ENCODE assay signal across 16 cellular contexts in genomic region chrX:56572975-56573374, GRCh38. TPM values are rescaled to one million over a fixed set of nuclear protein-coding genes. Genes with fewer than 3 reads are reported as not detected.
DNase-seq lines count a peak whose midpoint lies in the region; ATAC-seq and TF ChIP-seq lines count a peak whose summit lies in the region.
"Had no signal": no experiment of that assay in that cellular context is flagged by ENCODE, and none has a peak within 500 bp of the region (broad histone marks: within the 10 kb centered on the region; RNA-seq: fewer than 3 reads in every experiment).

No MANE protein-coding gene starts in this region.

- peaks cover 2% of the 10 kb centered on the region for H3K9me3 Mint-ChIP-seq in activated CD4-positive, alpha-beta T cell treated with anti-CD3 and anti-CD28 coated beads for 36 hours (ENCODE audit: low read depth)
- H3K9me3 Mint-ChIP-seq in stimulated activated naive CD8-positive, alpha-beta T cell treated with anti-CD3 and anti-CD28 coated beads, Interleukin-15, amount 100 ng/mL, for 72 hours = no peaks in the 10 kb centered on the region
- no peaks in the 10 kb centered on the region for H3K9me3 Mint-ChIP-seq in central memory CD8-positive, alpha-beta T cell
- H3K9me3 Mint-ChIP-seq in stimulated activated effector memory CD8-positive, alpha-beta T cell treated with anti-CD3 and anti-CD28 coated beads, Interleukin-12 subunit alpha, Interleukin-12 subunit beta, amount 100 ng/mL, for 72 hours = no peaks in the 10 kb centered on the region
- no peaks in the 10 kb centered on the region for H3K9me3 Mint-ChIP-seq in HFFc6
- H3K9me3 Mint-ChIP-seq: GM23338 had no signal

- POLR2A ChIA-PET in activated CD4-positive, alpha-beta T cell treated with anti-CD3 and anti-CD28 coated beads for 36 hours (lab: Charles Lee) = no interaction called here

- peaks cover 52% of the 10 kb centered on the region for H3K4me1 Mint-ChIP-seq in activated CD4-positive, alpha-beta T cell treated with anti-CD3 and anti-CD28 coated beads for 36 hours
- H3K4me1 Mint-ChIP-seq in stimulated activated naive CD8-positive, alpha-beta T cell treated with anti-CD3 and anti-CD28 coated beads, Interleukin-15, amount 100 ng/mL, for 72 hours = peaks cover 23% of the 10 kb centered on the region
- H3K4me1 Mint-ChIP-seq in central memory CD8-positive, alpha-beta T cell = peaks cover 27% of the 10 kb centered on the region
- H3K4me1 Mint-ChIP-seq in stimulated activated effector memory CD8-positive, alpha-beta T cell treated with anti-CD3 and anti-CD28 coated beads, Interleukin-12 subunit alpha, Interleukin-12 subunit beta, amount 100 ng/mL, for 72 hours = peaks cover 26% of the 10 kb centered on the region
- peaks cover 15% of the 10 kb centered on the region for H3K4me1 Mint-ChIP-seq in HFFc6 (ENCODE audit: low read depth)

- no peak overlapping the region for H3K4me3 Mint-ChIP-seq in activated CD4-positive, alpha-beta T cell treated with anti-CD3 and anti-CD28 coated beads for 36 hours
- H3K4me3 Mint-ChIP-seq in stimulated activated naive CD8-positive, alpha-beta T cell treated with anti-CD3 and anti-CD28 coated beads, Interleukin-15, amount 100 ng/mL, for 72 hours = no peak overlapping the region
- no peak overlapping the region for H3K4me3 Mint-ChIP-seq in central memory CD8-positive, alpha-beta T cell
- H3K4me3 Mint-ChIP-seq in stimulated activated effector memory CD8-positive, alpha-beta T cell treated with anti-CD3 and anti-CD28 coated beads, Interleukin-12 subunit alpha, Interleukin-12 subunit beta, amount 100 ng/mL, for 72 hours = no peak overlapping the region
- no peak overlapping the region for H3K4me3 Mint-ChIP-seq in HFFc6
- H3K4me3 Mint-ChIP-seq: GM23338 had no signal

- DNase-seq in activated CD4-positive, alpha-beta T cell treated with anti-CD3 and anti-CD28 coated beads for 36 hours = peak; percentile 27
- no peak for DNase-seq in activated CD4-positive, alpha-beta T cell treated with anti-CD3 and anti-CD28 coated beads for 1 hour
- peak in 1 of 2 donors; percentile 10 for DNase-seq in stimulated activated naive CD8-positive, alpha-beta T cell treated with anti-CD3 and anti-CD28 coated beads, Interleukin-15, amount 100 ng/mL, for 72 hours
- DNase-seq in stimulated activated naive CD8-positive, alpha-beta T cell treated with anti-CD3 and anti-CD28 coated beads, Interleukin-15, Interleukin-2, amounts not matched to agents 100 U/mL and 50 U/mL, for 24 hours = no peak
- no peak for DNase-seq in central memory CD8-positive, alpha-beta T cell (ENCODE audit: low spot score in 2 of 2)
- DNase-seq in stimulated activated effector memory CD8-positive, alpha-beta T cell treated with anti-CD3 and anti-CD28 coated beads, Interleukin-12 subunit alpha, Interleukin-12 subunit beta, amount 100 ng/mL, for 72 hours (ENCODE audit: low spot score in 2 of 2) = no peak
- DNase-seq in HFFc6 (no peak), NAMALWA (ENCODE audit: low spot score) (no peak)
- DNase-seq: 8988T, Calu3, MV-4-11, NCI-H146, NCI-H2227 treated with DMSO at 0.1 percent for 48 hours, NCI-H524 treated with DMSO at 0.1 percent for 48 hours, RPMI8226 had no signal

- no peak for TF ChIP-seq CTCF in HFFc6 (IDR thresholded peaks at IDR 0.05)

- no peak overlapping the region for H3K27ac Mint-ChIP-seq in activated CD4-positive, alpha-beta T cell treated with anti-CD3 and anti-CD28 coated beads for 36 hours
- H3K27ac Mint-ChIP-seq in stimulated activated naive CD8-positive, alpha-beta T cell treated with anti-CD3 and anti-CD28 coated beads, Interleukin-15, amount 100 ng/mL, for 72 hours = no peak overlapping the region
- H3K27ac Mint-ChIP-seq in central memory CD8-positive, alpha-beta T cell (ENCODE audit: low read depth) = no peak overlapping the region
- no peak overlapping the region for H3K27ac Mint-ChIP-seq in stimulated activated effector memory CD8-positive, alpha-beta T cell treated with anti-CD3 and anti-CD28 coated beads, Interleukin-12 subunit alpha, Interleukin-12 subunit beta, amount 100 ng/mL, for 72 hours
- H3K27ac Mint-ChIP-seq in HFFc6 = no peak overlapping the region
- H3K27ac Mint-ChIP-seq: GM23338 had no signal

- intact Hi-C loops in activated CD4-positive, alpha-beta T cell treated with anti-CD3 and anti-CD28 coated beads for 36 hours (cut with DNase I, micrococcal nuclease) = no loop called here

- peaks cover 46% of the 10 kb centered on the region for H3K36me3 Mint-ChIP-seq in activated CD4-positive, alpha-beta T cell treated with anti-CD3 and anti-CD28 coated beads for 36 hours (ENCODE audit: low read depth)
- H3K36me3 Mint-ChIP-seq in central memory CD8-positive, alpha-beta T cell (ENCODE audit: insufficient read depth) = peaks cover 11% of the 10 kb centered on the region
- H3K36me3 Mint-ChIP-seq in stimulated activated effector memory CD8-positive, alpha-beta T cell treated with anti-CD3 and anti-CD28 coated beads, Interleukin-12 subunit alpha, Interleukin-12 subunit beta, amount 100 ng/mL, for 72 hours = peaks cover 49% of the 10 kb centered on the region
- no peaks in the 10 kb centered on the region for H3K36me3 Mint-ChIP-seq in HFFc6 (ENCODE audit: low read depth)

- CTCF ChIA-PET in activated CD4-positive, alpha-beta T cell treated with anti-CD3 and anti-CD28 coated beads for 36 hours (lab: Charles Lee) = no interaction called here

- H3K27me3 Mint-ChIP-seq in activated CD4-positive, alpha-beta T cell treated with anti-CD3 and anti-CD28 coated beads for 36 hours = no peaks in the 10 kb centered on the region
- H3K27me3 Mint-ChIP-seq in stimulated activated naive CD8-positive, alpha-beta T cell treated with anti-CD3 and anti-CD28 coated beads, Interleukin-15, amount 100 ng/mL, for 72 hours = no peaks in the 10 kb centered on the region
- H3K27me3 Mint-ChIP-seq in central memory CD8-positive, alpha-beta T cell = no peaks in the 10 kb centered on the region
- no peaks in the 10 kb centered on the region for H3K27me3 Mint-ChIP-seq in HFFc6 (ENCODE audit: insufficient read depth)

- peak; percentile 49 for ATAC-seq in activated CD4-positive, alpha-beta T cell treated with anti-CD3 and anti-CD28 coated beads for 36 hours
- peak; percentile 76 for ATAC-seq in stimulated activated naive CD8-positive, alpha-beta T cell treated with anti-CD3 and anti-CD28 coated beads, Interleukin-15, amount 100 ng/mL, for 72 hours
- no peak for ATAC-seq in stimulated activated naive CD8-positive, alpha-beta T cell treated with anti-CD3 and anti-CD28 coated beads, Interleukin-15, Interleukin-2, amounts not matched to agents 100 U/mL and 50 U/mL, for 24 hours
- peak; percentile 49 for ATAC-seq in central memory CD8-positive, alpha-beta T cell (replicated peaks; ENCODE audit: extremely low read depth, poor library complexity, severe bottlenecking)
- ATAC-seq in stimulated activated effector memory CD8-positive, alpha-beta T cell treated with anti-CD3 and anti-CD28 coated beads, Interleukin-12 subunit alpha, Interleukin-12 subunit beta, amount 100 ng/mL, for 72 hours = peak; percentile 83
- ATAC-seq: GM23338 had no signal

RNA-seq across cellular contexts. Expression of gene UBQLN2, which starts 9.5 kb away (rescaled TPM):
- total RNA-seq in activated CD4-positive, alpha-beta T cell treated with anti-CD3 and anti-CD28 coated beads for 36 hours = 10 to 100 TPM; 32.2 to 36.6 TPM
- total RNA-seq in HFFc6 (2021; fragmentation: NEBNext Ultra II Directional; extraction: Animal tissue kit (Norgen Biotek cat#: 25700)) = 10 to 100 TPM; 33.3 to 47.4 (median 39.3) TPM
